11 cellular contexts compared by ENCODE assay signal in genomic region chr7:102599699-102600098, GRCh38. TPM values are rescaled to one million over a fixed set of nuclear protein-coding genes. Genes with fewer than 3 reads are reported as not detected.
"Had no signal": no experiment of that assay in that cellular context is flagged by ENCODE, and none has a peak within 500 bp of the region (broad histone marks: within the 10 kb centered on the region; RNA-seq: fewer than 3 reads in every experiment).

No MANE protein-coding gene starts in this region.

RNA-seq across cellular contexts. Expression of gene SPDYE2, which starts 48.7 kb away (rescaled TPM):
- total RNA-seq: OCI-LY7, PC-3, PC-9, Peyer's patch, Right ventricle myocardium inferior, Right ventricle myocardium superior, RPMI7951, SJSA1, SK-MEL-5 had no signal
- polyA plus RNA-seq: SK-N-SH had no signal

RNA-seq across cellular contexts. Expression of gene SPDYE2B, which starts 50.4 kb away (rescaled TPM):
- total RNA-seq: OCI-LY7, PC-3, PC-9, Peyer's patch, Right ventricle myocardium inferior, Right ventricle myocardium superior, RPMI7951, SJCRH30, SJSA1, SK-MEL-5 had no signal
- polyA plus RNA-seq: SK-N-SH had no signal
